Comparison of ENCODE assay signal across 15 cellular contexts in the genomic region with DNA sequence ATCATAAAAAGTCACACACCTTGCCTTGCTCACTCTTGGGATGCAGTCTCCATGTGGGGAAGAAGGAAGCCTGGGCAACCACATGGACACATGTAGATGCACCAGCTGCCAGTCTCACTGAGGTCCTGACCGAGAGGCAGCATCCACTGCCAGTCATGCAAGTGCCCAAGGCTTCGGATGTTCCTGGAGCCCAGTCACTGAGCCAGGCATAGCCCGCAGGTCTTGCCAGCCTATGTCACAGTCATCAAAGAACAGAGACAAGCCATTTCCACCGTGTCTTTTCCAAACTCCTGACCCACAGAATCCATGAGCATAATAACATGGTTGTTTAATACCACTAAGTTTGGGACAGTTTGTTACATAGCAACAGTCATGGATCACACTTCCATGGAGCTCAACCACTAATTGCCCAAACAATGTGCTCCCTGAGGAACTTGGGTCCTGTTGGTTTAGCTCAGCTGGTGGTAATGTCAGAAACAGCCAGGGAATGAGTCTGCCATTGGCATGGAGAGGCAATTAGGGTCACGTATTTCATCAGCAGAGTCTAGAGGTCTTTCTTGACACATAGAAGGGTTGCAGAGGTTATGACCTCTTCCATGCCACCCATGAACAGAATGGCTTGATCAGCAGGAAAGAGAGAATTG. TPM values are rescaled to one million over a fixed set of nuclear protein-coding genes. Genes with fewer than 3 reads are reported as not detected.
A peak's percentile ranks its signal among the peaks of the same experiment; 100 is the strongest.
DNase-seq lines count a peak whose midpoint lies in the region; ATAC-seq and TF ChIP-seq lines count a peak whose summit lies in the region.
"Had no signal": no experiment of that assay in that cellular context is flagged by ENCODE, and none has a peak within 500 bp of the region (broad histone marks: within the 10 kb centered on the region; RNA-seq: fewer than 3 reads in every experiment).

No MANE protein-coding gene starts in this region.

- no peaks in the 10 kb centered on the region for H3K9me2 ChIP-seq in GM23338 (ENCODE audit: insufficient read depth)
- H3K9me2 ChIP-seq: SK-N-SH had no signal

- H3K4me2 ChIP-seq in GM23338 = no peak overlapping the region
- H3K4me2 ChIP-seq in smooth muscle cell = peak overlapping the region; percentile 56

- TF ChIP-seq CTCF in GM23338 (conservative IDR thresholded peaks at IDR 0.05; ENCODE audit: low read depth in 2 of 2) = no peak
- no peak for TF ChIP-seq CTCF in smooth muscle cell (IDR thresholded peaks at IDR 0.05; ENCODE audit: borderline replicate concordance, insufficient read depth, poor library complexity, severe bottlenecking)
- no peak for TF ChIP-seq CTCF in natural killer cell (IDR thresholded peaks at IDR 0.05)
- TF ChIP-seq CTCF in uterus (IDR thresholded peaks at IDR 0.05) = no peak

- H3K9me3 Mint-ChIP-seq in GM23338 (no peaks in the 10 kb centered on the region), natural killer cell (no peaks in the 10 kb centered on the region)
- H3K9me3 Mint-ChIP-seq: natural killer cell treated with Interleukin-12 subunit alpha and Interleukin-12 subunit beta and Interleukin-15 and Interleukin-18, amount 100 ng/mL, for 72 hours; stimulated activated naive CD8-positive, alpha-beta T cell treated with anti-CD3 and anti-CD28 coated beads, Interleukin-15, Interleukin-2, amounts not matched to agents 100 ng/mL and 50 ng/mL, for 24 hours had no signal

- H4K20me1 ChIP-seq in GM23338 (replicated peaks; ENCODE audit: insufficient read depth) = no peaks in the 10 kb centered on the region
- H4K20me1 ChIP-seq in smooth muscle cell (ENCODE audit: low read depth) = no peaks in the 10 kb centered on the region

- no peak overlapping the region for H3K4me3 ChIP-seq in GM23338
- no peak overlapping the region for H3K4me3 ChIP-seq in smooth muscle cell
- no peak overlapping the region for H3K4me3 ChIP-seq in uterus

- H3K27ac Mint-ChIP-seq in GM23338 (peak overlapping the region; percentile 14; the same call in 1 of the 2 replicates), natural killer cell (no peak overlapping the region)
- H3K27ac Mint-ChIP-seq: natural killer cell treated with Interleukin-12 subunit alpha and Interleukin-12 subunit beta and Interleukin-15 and Interleukin-18, amount 100 ng/mL, for 72 hours; stimulated activated naive CD8-positive, alpha-beta T cell treated with anti-CD3 and anti-CD28 coated beads, Interleukin-15, Interleukin-2, amounts not matched to agents 100 ng/mL and 50 ng/mL, for 24 hours had no signal

- H3K79me2 ChIP-seq in GM23338 (replicated peaks; ENCODE audit: insufficient read depth) (no peaks in the 10 kb centered on the region), smooth muscle cell (ENCODE audit: low read depth) (peaks cover 29% of the 10 kb centered on the region)

- H3K27me3 Mint-ChIP-seq in GM23338 (ENCODE audit: insufficient read depth, low read depth, poor library complexity) (no peaks in the 10 kb centered on the region), natural killer cell (ENCODE audit: low read depth in 2 of 2) (no peaks in the 10 kb centered on the region)

- no peaks in the 10 kb centered on the region for H3F3A ChIP-seq in GM23338 (replicated peaks; ENCODE audit: low read depth)
- H3F3A ChIP-seq in smooth muscle cell (ENCODE audit: low read depth) = peaks cover 20% of the 10 kb centered on the region

- H3K4me1 ChIP-seq in GM23338 (ENCODE audit: insufficient read depth) = peaks cover 23% of the 10 kb centered on the region
- H3K4me1 ChIP-seq in smooth muscle cell (ENCODE audit: low read depth) = no peaks in the 10 kb centered on the region
- H3K4me1 ChIP-seq in uterus = no peaks in the 10 kb centered on the region

- H3K9me3 ChIP-seq in smooth muscle cell (replicated peaks; ENCODE audit: low read depth) (no peaks in the 10 kb centered on the region), uterus (no peaks in the 10 kb centered on the region)
- H3K9me3 ChIP-seq: SK-N-SH had no signal

- DNase-seq in GM23338 (ENCODE audit: low spot score) (no peak), left lobe of liver (ENCODE audit: low spot score) (no peak), smooth muscle cell (lab: John Stamatoyannopoulos, UW; ENCODE audit: unreplicated experiment) (no peak), natural killer cell (no peak), uterus (no peak)
- DNase-seq in activated CD4-positive, CD25-positive, alpha-beta regulatory T cell treated with anti-CD3 and anti-CD28 coated beads, Interleukin-2, amount 50 U/mL, for 72 hours = no peak
- DNase-seq: activated effector memory CD4-positive, alpha-beta T cell treated with anti-CD3 and anti-CD28 coated beads, Interleukin-2, amount 50 U/mL, for 16 hours; effector CD8-positive, alpha-beta T cell; glutamatergic neuron; MV-4-11; SK-N-SH had no signal

- H3K27me3 ChIP-seq in GM23338 (ENCODE audit: insufficient read depth) = no peaks in the 10 kb centered on the region
- no peaks in the 10 kb centered on the region for H3K27me3 ChIP-seq in smooth muscle cell (ENCODE audit: low read depth)
- no peaks in the 10 kb centered on the region for H3K27me3 ChIP-seq in uterus

- H3K4me1 Mint-ChIP-seq in GM23338 (peaks cover 49% of the 10 kb centered on the region), natural killer cell (no peaks in the 10 kb centered on the region)

- no peak for TF ChIP-seq POLR2A in uterus (IDR thresholded peaks at IDR 0.05)

- H3K4me3 Mint-ChIP-seq in GM23338 (no peak overlapping the region; the same call in 2 of the 3 replicates), natural killer cell (no peak overlapping the region)
- H3K4me3 Mint-ChIP-seq: natural killer cell treated with Interleukin-12 subunit alpha and Interleukin-12 subunit beta and Interleukin-15 and Interleukin-18, amount 100 ng/mL, for 72 hours; stimulated activated naive CD8-positive, alpha-beta T cell treated with anti-CD3 and anti-CD28 coated beads, Interleukin-15, Interleukin-2, amounts not matched to agents 100 ng/mL and 50 ng/mL, for 24 hours had no signal

- H3K36me3 Mint-ChIP-seq in GM23338 (ENCODE audit: low read depth) (no peaks in the 10 kb centered on the region), natural killer cell (no peaks in the 10 kb centered on the region)
- H3K36me3 Mint-ChIP-seq: natural killer cell treated with Interleukin-12 subunit alpha and Interleukin-12 subunit beta and Interleukin-15 and Interleukin-18, amount 100 ng/mL, for 72 hours had no signal

- ATAC-seq in GM23338 = no peak
- ATAC-seq in left lobe of liver = peak; percentile 57
- no peak for ATAC-seq in HG03097 (IDR thresholded peaks at IDR 0.05; ENCODE audit: low FRiP score, unreplicated experiment)
- ATAC-seq in natural killer cell = no peak
- ATAC-seq: natural killer cell treated with Interleukin-12 subunit alpha and Interleukin-12 subunit beta and Interleukin-15 and Interleukin-18, amount 100 ng/mL, for 72 hours had no signal

- H3K9ac ChIP-seq in smooth muscle cell (ENCODE audit: low read depth) = no peak overlapping the region
- H3K9ac ChIP-seq: SK-N-SH had no signal

- no peaks in the 10 kb centered on the region for H3K36me3 ChIP-seq in GM23338 (ENCODE audit: insufficient read depth)
- no peaks in the 10 kb centered on the region for H3K36me3 ChIP-seq in smooth muscle cell (ENCODE audit: low read depth)
- no peaks in the 10 kb centered on the region for H3K36me3 ChIP-seq in uterus

- H3K27ac ChIP-seq in GM23338 (ENCODE audit: low read depth) (no peak overlapping the region), cingulate gyrus (ENCODE audit: low read depth, low read length) (peak overlapping the region; percentile 79), smooth muscle cell (ENCODE audit: low read depth) (peak overlapping the region; percentile 77), uterus (peak overlapping the region in 1 of 2 donors; percentile 69)

- 98% methylated on average over 5 of the region's 5 CpGs for WGBS in smooth muscle cell (ENCODE audit: low lambda C conversion rate)

- intact Hi-C loops in natural killer cell (cut with micrococcal nuclease) = no loop called here
- intact Hi-C loops in uterus (cut with DNase I; ENCODE audit: low total_unique reads) = no loop called here

- no peak overlapping the region for H2AFZ ChIP-seq in GM23338
- no peak overlapping the region for H2AFZ ChIP-seq in smooth muscle cell (ENCODE audit: low read depth)

TF ChIP-seq in GM23338, 12 proteins besides CTCF, POLR2A, EP300 and RAD21 (continues in another document):
- TF ChIP-seq ETS1 (IDR thresholded peaks at IDR 0.05) = no peak
- no peak for TF ChIP-seq JUNB (IDR thresholded peaks at IDR 0.05; ENCODE audit: unreplicated experiment)
- no peak for TF ChIP-seq NANOG (IDR thresholded peaks at IDR 0.05; ENCODE audit: borderline replicate concordance)

RNA-seq across cellular contexts. Expression of gene STARD13, which starts 21.5 kb away (rescaled TPM):
- total RNA-seq in GM23338 (2014; rRNA removed; shearing (Covaris generic)) = 2.9 and 5.2 TPM in 2 replicates
- 0.99 and 3.2 TPM in 2 replicates for polyA plus RNA-seq in GM23338 (2016; fragmentation: Nextera tagmentation; extraction: Ambion mirVana)
- 14.1 TPM for total RNA-seq in left lobe of liver
- 18.8 and 19.0 TPM in 2 replicates for total RNA-seq in smooth muscle cell
- 12.4 and 15.2 TPM in 2 replicates for polyA plus RNA-seq in smooth muscle cell
- not detected for total RNA-seq in natural killer cell
- total RNA-seq in uterus = 10 to 100 TPM; 36.8 to 65.6 (median 46.0) TPM
